30 cellular contexts compared by ENCODE assay signal in genomic region chr17:17721140-17721668, GRCh38. TPM values are rescaled to one million over a fixed set of nuclear protein-coding genes. Genes with fewer than 3 reads are reported as not detected.
A peak's percentile ranks its signal among the peaks of the same experiment; 100 is the strongest.
DNase-seq lines count a peak whose midpoint lies in the region; ATAC-seq, FAIRE-seq and TF ChIP-seq lines count a peak whose summit lies in the region.
"Had no signal": no experiment of that assay in that cellular context is flagged by ENCODE, and none has a peak within 500 bp of the region (broad histone marks: within the 10 kb centered on the region; RNA-seq: fewer than 3 reads in every experiment).

No MANE protein-coding gene starts in this region.

- no peak for TF ChIP-seq POLR2A in A549 (IDR thresholded peaks at IDR 0.05; ENCODE audit: low read length)

- no peak for TF ChIP-seq RAD21 in A549 (conservative IDR thresholded peaks at IDR 0.05 in 1 of 2, IDR thresholded peaks at IDR 0.05 in 1 of 2)

- no peak overlapping the region for H3K4me2 ChIP-seq in A549

- peaks cover 22 to 37% (median 28%) of the 10 kb centered on the region in 3 donors for H3K4me1 Mint-ChIP-seq in CD8-positive, alpha-beta memory T cell
- peaks cover 43% of the 10 kb centered on the region for H3K4me1 Mint-ChIP-seq in endothelial cell (ENCODE audit: unreplicated experiment)
- H3K4me1 Mint-ChIP-seq in nephron: peaks cover 48% of the 10 kb centered on the region

- FAIRE-seq in A549 (lab: Jason Lieb, UNC): peak; percentile 63
- FAIRE-seq: A204.1, colon, G401.6, RCC 7860 had no signal

- H3K27ac ChIP-seq in A549: peak overlapping the region in 1 of 2 experiments; percentile 69; a peak in 1 of 6 replicates
- no peak overlapping the region for H3K27ac ChIP-seq in CD8-positive, alpha-beta memory T cell (ENCODE audit: low read depth, low read length)

- ATAC-seq in A549: no peak
- ATAC-seq: left lobe of liver; stimulated activated memory B cell treated with anti-CD40 and anti-IgM and Interleukin-4, amounts not matched to agents 10 μg/mL and 1 μg/mL and 100 μg/mL, for 72 hours had no signal

- peaks cover 63% of the 10 kb centered on the region for H3K4me1 ChIP-seq in A549
- peaks cover 13% of the 10 kb centered on the region for H3K4me1 ChIP-seq in CD8-positive, alpha-beta memory T cell (ENCODE audit: insufficient read depth, low read length)

- no peaks in the 10 kb centered on the region for H3K27me3 ChIP-seq in CD8-positive, alpha-beta memory T cell (ENCODE audit: insufficient read depth, low read length, poor library complexity, severe bottlenecking)
- H3K27me3 ChIP-seq: breast epithelium, MG63 had no signal

- POLR2A ChIA-PET in A549 (lab: Yijun Ruan, JAX): no interaction called here
- POLR2A ChIA-PET in CD8-positive, alpha-beta memory T cell (lab: Charles Lee): no interaction called here

- DNase-seq in A549 (ENCODE audit: low read depth in 1 of 2, low spot score in 1 of 2) (no peak), endothelial cell (ENCODE audit: low spot score) (no peak), dermis blood vessel endothelial cell (no peak), NCI-H1436 treated with DMSO at 0.1 percent for 48 hours (lab: John Stamatoyannopoulos, UW) (no peak), NCI-H187 (lab: John Stamatoyannopoulos, UW) (no peak), DMS53 treated with DMSO at 0.1 percent for 48 hours (lab: John Stamatoyannopoulos, UW; ENCODE audit: unreplicated experiment) (no peak)
- DNase-seq in CD8-positive, alpha-beta memory T cell: no peak
- DNase-seq: activated CD4-positive, alpha-beta memory T cell treated with anti-CD3 and anti-CD28 coated beads, Interleukin-2, amount 10 ng/mL, durations not matched to agents 7 days and 5 days; activated CD4-positive, alpha-beta T cell treated with anti-CD3 and anti-CD28 coated beads for 1 hour; activated CD8-positive, alpha-beta memory T cell treated with anti-CD3 and anti-CD28 coated beads, Interleukin-2, amount 50 U/mL, for 48 hours; activated naive CD4-positive, alpha-beta T cell treated with anti-CD3 and anti-CD28 coated beads, Interleukin-2, amount 50 U/mL, for 16 hours; DMS79; effector CD4-positive, alpha-beta T cell; HCEC 1CT; KBM-7; MG63; NCI-H1105; NCI-H2029; NCI-H345; trophoblast cell had no signal

- no peak for TF ChIP-seq EP300 in A549 (IDR thresholded peaks at IDR 0.05)

- H3K36me3 ChIP-seq in CD8-positive, alpha-beta memory T cell (ENCODE audit: insufficient read depth, low read length): no peaks in the 10 kb centered on the region
- H3K36me3 ChIP-seq: breast epithelium, MG63 had no signal

- no peak overlapping the region for H3K4me3 ChIP-seq in A549
- H3K4me3 ChIP-seq in CD8-positive, alpha-beta memory T cell (ENCODE audit: low read length): no peak overlapping the region
- H3K4me3 ChIP-seq: MG63 had no signal

- H3K9me3 Mint-ChIP-seq in CD8-positive, alpha-beta memory T cell: no peaks in the 10 kb centered on the region
- H3K9me3 Mint-ChIP-seq in endothelial cell (ENCODE audit: unreplicated experiment) (no peaks in the 10 kb centered on the region), nephron (no peaks in the 10 kb centered on the region)
- H3K9me3 Mint-ChIP-seq: activated CD4-positive, alpha-beta memory T cell treated with anti-CD3 and anti-CD28 coated beads, Interleukin-2, amount 10 ng/mL, durations not matched to agents 7 days and 5 days; activated T-helper 2 cell treated with anti-CD3 and anti-CD28 coated beads, Interferon-gamma antibody, Interleukin-2, Interleukin-4, amounts not matched to agents 10 μg/mL and 5 μg/mL and 100 μg/mL, durations not matched to agents 14 hours and 24 hours and 36 hours; memory B cell; stimulated activated memory B cell treated with anti-CD40 and anti-IgM and Interleukin-4, amounts not matched to agents 10 μg/mL and 1 μg/mL and 100 μg/mL, for 72 hours had no signal

- H3K27me3 Mint-ChIP-seq in CD8-positive, alpha-beta memory T cell: peaks cover 16% of the 10 kb centered on the region in 2 donors
- peaks cover 44% of the 10 kb centered on the region for H3K27me3 Mint-ChIP-seq in endothelial cell (ENCODE audit: unreplicated experiment)
- peaks cover 4% of the 10 kb centered on the region for H3K27me3 Mint-ChIP-seq in nephron (ENCODE audit: low read depth)

- 83% methylated on average over 2 of the region's 2 CpGs for WGBS in A549 (ENCODE audit: missing lambda C conversion rate)

- H3K36me3 Mint-ChIP-seq in CD8-positive, alpha-beta memory T cell: peaks cover 3 to 4% (median 4%) of the 10 kb centered on the region in 3 donors
- H3K36me3 Mint-ChIP-seq in endothelial cell (ENCODE audit: low read depth, unreplicated experiment) (peaks cover 36% of the 10 kb centered on the region), nephron (ENCODE audit: low read depth) (no peaks in the 10 kb centered on the region)

- peak overlapping the region in 4 of 7 donors; percentile 8 to 83 (median 40) for H3K4me3 Mint-ChIP-seq in CD8-positive, alpha-beta memory T cell
- peak overlapping the region; percentile 70 for H3K4me3 Mint-ChIP-seq in endothelial cell (ENCODE audit: unreplicated experiment)
- H3K4me3 Mint-ChIP-seq in nephron: peak overlapping the region; percentile 76 to 86 (median 86)
- H3K4me3 Mint-ChIP-seq: activated CD4-positive, alpha-beta memory T cell treated with anti-CD3 and anti-CD28 coated beads, Interleukin-2, amount 10 ng/mL, durations not matched to agents 7 days and 5 days; stimulated activated memory B cell treated with anti-CD40 and anti-IgM and Interleukin-4, amounts not matched to agents 10 μg/mL and 1 μg/mL and 100 μg/mL, for 72 hours had no signal

- CTCF ChIA-PET in A549 (lab: Yijun Ruan, JAX): no interaction called here
- CTCF ChIA-PET in CD8-positive, alpha-beta memory T cell (lab: Charles Lee): no interaction called here

- no peaks in the 10 kb centered on the region for H3K9me3 ChIP-seq in A549
- H3K9me3 ChIP-seq in CD8-positive, alpha-beta memory T cell (ENCODE audit: low read length): no peaks in the 10 kb centered on the region
- H3K9me3 ChIP-seq: breast epithelium, MG63 had no signal

- TF ChIP-seq CTCF in A549 (IDR thresholded peaks at IDR 0.05) (no peak), endothelial cell (IDR thresholded peaks at IDR 0.05; ENCODE audit: unreplicated experiment) (no peak), nephron (IDR thresholded peaks at IDR 0.05; ENCODE audit: unreplicated experiment in 3 of 3) (no peak)

- peak overlapping the region in 1 of 8 donors; percentile 12 for H3K27ac Mint-ChIP-seq in CD8-positive, alpha-beta memory T cell
- H3K27ac Mint-ChIP-seq in endothelial cell (ENCODE audit: unreplicated experiment): peak overlapping the region; percentile 17
- H3K27ac Mint-ChIP-seq in nephron: no peak overlapping the region
- H3K27ac Mint-ChIP-seq: activated CD4-positive, alpha-beta memory T cell treated with anti-CD3 and anti-CD28 coated beads, Interleukin-2, amount 10 ng/mL, durations not matched to agents 7 days and 5 days; activated T-helper 2 cell treated with anti-CD3 and anti-CD28 coated beads, Interferon-gamma antibody, Interleukin-2, Interleukin-4, amounts not matched to agents 10 μg/mL and 5 μg/mL and 100 μg/mL, durations not matched to agents 14 hours and 24 hours and 36 hours; memory B cell; stimulated activated memory B cell treated with anti-CD40 and anti-IgM and Interleukin-4, amounts not matched to agents 10 μg/mL and 1 μg/mL and 100 μg/mL, for 72 hours had no signal

TF ChIP-seq in A549, 52 proteins besides CTCF, POLR2A, EP300 and RAD21:
- no peak for TF ChIP-seq RNF2 (IDR thresholded peaks at IDR 0.05; ENCODE audit: borderline replicate concordance, low read depth)
- TF ChIP-seq ZNF302 (CRISPR knock-in tag; IDR thresholded peaks at IDR 0.05): no peak
- TF ChIP-seq SREBF2 (IDR thresholded peaks at IDR 0.05): no peak
- no peak for TF ChIP-seq HOXB5 (CRISPR knock-in tag; IDR thresholded peaks at IDR 0.05)
- no peak for TF ChIP-seq BCL3 (IDR thresholded peaks at IDR 0.05)
- no peak for TF ChIP-seq USF2 (IDR thresholded peaks at IDR 0.05)
- TF ChIP-seq HES2 (IDR thresholded peaks at IDR 0.05): no peak
- TF ChIP-seq MAFK (IDR thresholded peaks at IDR 0.05; ENCODE audit: partially characterized antibody): no peak

RNA-seq across cellular contexts. Expression of gene RAI1, which starts 39.9 kb away (rescaled TPM):
- polyA plus RNA-seq in A549 (2011; rRNA removed) (3.5 and 7.1 TPM in 2 replicates), A549 (2017; fragmentation: RNase III; extraction: RNeasy Plus Mini Kit Qiagen cat#74134 plus additional on column Dnase treatment) (18.9 to 23.8 TPM (median 23.3 TPM) in 3 replicates)
- polyA plus RNA-seq in A549 (2012; cell fraction: cytosol; rRNA removed): 7.1 and 11.2 TPM in 2 replicates
- 27.6 and 28.1 TPM in 2 replicates for polyA plus RNA-seq in A549 (2012; cell fraction: nucleus; rRNA removed)
- polyA minus RNA-seq in A549 (2011; rRNA and poly(A)+ RNA removed): 5.7 and 9.7 TPM in 2 replicates
- 10 to 100 TPM; 19.7 to 20.2 TPM for total RNA-seq in CD8-positive, alpha-beta memory T cell
- 5.6 TPM for polyA plus RNA-seq in CD8-positive, alpha-beta memory T cell
- total RNA-seq in endothelial cell (ENCODE audit: unreplicated experiment) (46.2 TPM), dermis blood vessel endothelial cell (10.4 and 17.9 TPM in 2 replicates)
